14 cellular contexts compared by ENCODE assay signal in genomic region chr1:109027841-109028240, GRCh38. TPM values are rescaled to one million over a fixed set of nuclear protein-coding genes. Genes with fewer than 3 reads are reported as not detected.
DNase-seq lines count a peak whose midpoint lies in the region; ATAC-seq, FAIRE-seq and TF ChIP-seq lines count a peak whose summit lies in the region.
"Had no signal": no experiment of that assay in that cellular context is flagged by ENCODE, and none has a peak within 500 bp of the region (broad histone marks: within the 10 kb centered on the region; RNA-seq: fewer than 3 reads in every experiment).

No MANE protein-coding gene starts in this region.

- no peak overlapping the region for H3K4me3 ChIP-seq in AG10803 (ENCODE audit: low read length)
- no peak overlapping the region for H3K4me3 ChIP-seq in GM12864 (ENCODE audit: low read depth, low read length)
- no peak overlapping the region for H3K4me3 ChIP-seq in RWPE2 (ENCODE audit: severe bottlenecking)
- H3K4me3 ChIP-seq in keratinocyte (ENCODE audit: control insufficient read depth in 2 of 3, extremely low read depth in 1 of 3, insufficient read depth in 2 of 3, low read depth in 1 of 3, low read length in 3 of 3), result no peak overlapping the region
- no peak overlapping the region for H3K4me3 ChIP-seq in HAP-1
- H3K4me3 ChIP-seq: SK-N-MC, testis had no signal

- H2AFZ ChIP-seq in keratinocyte (ENCODE audit: control insufficient read depth, low read length), result no peak overlapping the region

- ATAC-seq in RWPE2 (ENCODE audit: low read depth) (no peak), GM21825 (IDR thresholded peaks at IDR 0.05; ENCODE audit: unreplicated experiment) (no peak), Right ventricle myocardium inferior (no peak)

- no peaks in the 10 kb centered on the region for H4K20me1 ChIP-seq in keratinocyte (ENCODE audit: control insufficient read depth, extremely low read depth, insufficient read depth, low read length)

- H3K79me2 ChIP-seq in keratinocyte (ENCODE audit: control insufficient read depth, insufficient read depth, low read length), result peaks cover 69% of the 10 kb centered on the region

- in situ Hi-C loops in HAP-1 (cut with MboI; ENCODE audit: low sequenced_read_pairs), result no loop called here

- H3K9ac ChIP-seq in keratinocyte (ENCODE audit: control insufficient read depth, extremely low read depth, insufficient read depth, low read length), result no peak overlapping the region

- no peaks in the 10 kb centered on the region for H3K9me3 ChIP-seq in RWPE2 (ENCODE audit: severe bottlenecking)
- no peaks in the 10 kb centered on the region for H3K9me3 ChIP-seq in keratinocyte (ENCODE audit: control insufficient read depth, low read depth, low read length)
- no peaks in the 10 kb centered on the region for H3K9me3 ChIP-seq in HAP-1
- H3K9me3 ChIP-seq: testis had no signal

- H3K36me3 ChIP-seq in RWPE2 (ENCODE audit: low read depth) (peaks cover 7% of the 10 kb centered on the region), keratinocyte (ENCODE audit: control insufficient read depth in 2 of 2, extremely low read depth in 1 of 2, insufficient read depth in 2 of 2, low read length in 2 of 2) (peaks cover 3 to 4% of the 10 kb centered on the region in 2 experiments), HAP-1 (replicated peaks) (no peaks in the 10 kb centered on the region)

- DNase-seq in AG10803 (ENCODE audit: low read depth) (no peak), GM12864 (ENCODE audit: low read depth) (no peak), RWPE2 (ENCODE audit: low spot score) (no peak), keratinocyte (ENCODE audit: low read depth, low spot score) (no peak), HAP-1 (ENCODE audit: low spot score in 2 of 2) (no peak), cerebellar nuclear complex (lab: John Stamatoyannopoulos, UW) (no peak), Right ventricle myocardium inferior (ENCODE audit: missing footprints) (no peak)
- DNase-seq: activated naive CD4-positive, alpha-beta T cell; CD4-positive, alpha-beta memory T cell; effector memory CD4-positive, alpha-beta T cell; kidney glomerular epithelial cell; testis had no signal

- H3K4me1 ChIP-seq in RWPE2 (ENCODE audit: insufficient read depth, poor library complexity, severe bottlenecking) (peaks cover 20% of the 10 kb centered on the region), keratinocyte (ENCODE audit: control insufficient read depth, extremely low read depth, insufficient read depth, low read length) (peaks cover 6% of the 10 kb centered on the region), HAP-1 (peaks cover 15% of the 10 kb centered on the region)
- H3K4me1 ChIP-seq: testis had no signal

- peak overlapping the region; percentile 43 for H3K4me2 ChIP-seq in keratinocyte (ENCODE audit: control insufficient read depth, extremely low read depth, insufficient read depth, low read depth, low read length)

- dilution Hi-C loops in keratinocyte (cut with MboI; ENCODE audit: extremely low pct_ligation_motif_present, low sequenced_read_pairs), result no loop called here

- no peaks in the 10 kb centered on the region for H3K27me3 ChIP-seq in RWPE2 (ENCODE audit: insufficient read depth, poor library complexity, severe bottlenecking)
- H3K27me3 ChIP-seq in keratinocyte (ENCODE audit: control insufficient read depth, extremely low read depth, insufficient read depth, low read length), result no peaks in the 10 kb centered on the region
- H3K27me3 ChIP-seq in HAP-1 (ENCODE audit: low read depth), result no peaks in the 10 kb centered on the region
- H3K27me3 ChIP-seq: testis had no signal

- intact Hi-C loops in Right ventricle myocardium inferior (cut with DNase I), result no loop called here

- peak; percentile 9 for FAIRE-seq in keratinocyte (lab: Jason Lieb, UNC)

- peak; percentile 23; the same call in 1 of the 2 replicates for TF ChIP-seq CTCF in AG10803 (conservative IDR thresholded peaks at IDR 0.05; ENCODE audit: low read length)
- TF ChIP-seq CTCF in GM12864 (IDR thresholded peaks at IDR 0.05; ENCODE audit: low read depth, low read length, missing control alignments), result peak; percentile 20
- peak; percentile 38 for TF ChIP-seq CTCF in RWPE2 (IDR thresholded peaks at IDR 0.05; ENCODE audit: poor library complexity, severe bottlenecking)
- peak in 1 of 3 experiments; percentile 32 for TF ChIP-seq CTCF in keratinocyte (optimal IDR thresholded peaks at IDR 0.05 in 1 of 3, IDR thresholded peaks at IDR 0.05 in 1 of 3, conservative IDR thresholded peaks at IDR 0.05 in 1 of 3; ENCODE audit: extremely low read depth in 1 of 3, insufficient read depth in 2 of 3, low read length in 3 of 3)

- no peaks in the 10 kb centered on the region for H3K9me1 ChIP-seq in keratinocyte (ENCODE audit: control insufficient read depth, extremely low read depth, insufficient read depth, low read length)

- no peak overlapping the region for H3K27ac ChIP-seq in RWPE2 (ENCODE audit: poor library complexity, severe bottlenecking)
- no peak overlapping the region for H3K27ac ChIP-seq in keratinocyte (ENCODE audit: control insufficient read depth, insufficient read depth, low read length)
- H3K27ac ChIP-seq: SK-N-MC, testis had no signal

RNA-seq across cellular contexts. Expression of gene WDR47, which starts 14.1 kb away (rescaled TPM):
- 32.8 to 54.7 TPM (median 54.2 TPM) in 3 replicates for polyA plus RNA-seq in keratinocyte
- polyA plus RNA-seq in keratinocyte (2011; ENCODE audit: low read depth), result 37.5 TPM
- polyA plus RNA-seq in keratinocyte (2011; cell fraction: cytosol; rRNA removed), result 28.9 and 58.9 TPM in 2 replicates
- polyA plus RNA-seq in keratinocyte (2011; cell fraction: nucleus; rRNA removed), result 69.8 and 89.9 TPM in 2 replicates
- polyA plus RNA-seq in keratinocyte (2012; ENCODE audit: low replicate concordance), result 24.7 and 25.9 TPM in 2 replicates
- 12.4 to 69.0 TPM (median 54.8 TPM) in 3 replicates for polyA minus RNA-seq in keratinocyte
- polyA minus RNA-seq in keratinocyte (2011; cell fraction: cytosol; rRNA and poly(A)+ RNA removed), result 54.5 TPM
- 54.8 and 87.1 TPM in 2 replicates for polyA minus RNA-seq in keratinocyte (2011; cell fraction: nucleus; rRNA and poly(A)+ RNA removed)
- total RNA-seq in Right ventricle myocardium inferior, result 14.6 TPM

RNA-seq across cellular contexts. Expression of gene TAF13, which starts 48.0 kb away (rescaled TPM):
- polyA plus RNA-seq in keratinocyte, result 73.6 to 151 TPM (median 89.7 TPM) in 3 replicates
- polyA plus RNA-seq in keratinocyte (2011; ENCODE audit: low read depth), result 92.6 TPM
- 110 and 195 TPM in 2 replicates for polyA plus RNA-seq in keratinocyte (2011; cell fraction: cytosol; rRNA removed)
- 40.9 and 75.6 TPM in 2 replicates for polyA plus RNA-seq in keratinocyte (2011; cell fraction: nucleus; rRNA removed)
- 117 and 146 TPM in 2 replicates for polyA plus RNA-seq in keratinocyte (2012; ENCODE audit: low replicate concordance)
- polyA minus RNA-seq in keratinocyte, result 5.0 to 54.0 TPM (median 21.2 TPM) in 3 replicates
- 72.1 TPM for polyA minus RNA-seq in keratinocyte (2011; cell fraction: cytosol; rRNA and poly(A)+ RNA removed)
- 19.4 and 44.3 TPM in 2 replicates for polyA minus RNA-seq in keratinocyte (2011; cell fraction: nucleus; rRNA and poly(A)+ RNA removed)
- 61.8 TPM for total RNA-seq in Right ventricle myocardium inferior
